In genomic region chr1:51514733-51515132, GRCh38 we compare ENCODE assay signal across 1 cellular context.
TF ChIP-seq lines count a peak whose summit lies in the region.

No MANE protein-coding gene starts in this region.

TF ChIP-seq in K562, 482 proteins besides CTCF, POLR2A, EP300 and RAD21:
- TF ChIP-seq ZFP1 (CRISPR knock-in tag; IDR thresholded peaks at IDR 0.05): no peak
- no peak for TF ChIP-seq ZBTB1 (CRISPR knock-in tag; IDR thresholded peaks at IDR 0.05; ENCODE audit: borderline replicate concordance, low read depth)
- no peak for TF ChIP-seq ZNF586 (CRISPR knock-in tag; conservative IDR thresholded peaks at IDR 0.05)
- TF ChIP-seq ADNP (tag; IDR thresholded peaks at IDR 0.05): no peak
- TF ChIP-seq BHLHE40 (IDR thresholded peaks at IDR 0.05; ENCODE audit: low read length): no peak
- no peak for TF ChIP-seq HCFC1 (IDR thresholded peaks at IDR 0.05; ENCODE audit: low read depth, low read length)
- no peak for TF ChIP-seq NCOA6 (IDR thresholded peaks at IDR 0.05)
- TF ChIP-seq PREB (CRISPR knock-in tag; IDR thresholded peaks at IDR 0.05): no peak
- TF ChIP-seq, protein P1, sequence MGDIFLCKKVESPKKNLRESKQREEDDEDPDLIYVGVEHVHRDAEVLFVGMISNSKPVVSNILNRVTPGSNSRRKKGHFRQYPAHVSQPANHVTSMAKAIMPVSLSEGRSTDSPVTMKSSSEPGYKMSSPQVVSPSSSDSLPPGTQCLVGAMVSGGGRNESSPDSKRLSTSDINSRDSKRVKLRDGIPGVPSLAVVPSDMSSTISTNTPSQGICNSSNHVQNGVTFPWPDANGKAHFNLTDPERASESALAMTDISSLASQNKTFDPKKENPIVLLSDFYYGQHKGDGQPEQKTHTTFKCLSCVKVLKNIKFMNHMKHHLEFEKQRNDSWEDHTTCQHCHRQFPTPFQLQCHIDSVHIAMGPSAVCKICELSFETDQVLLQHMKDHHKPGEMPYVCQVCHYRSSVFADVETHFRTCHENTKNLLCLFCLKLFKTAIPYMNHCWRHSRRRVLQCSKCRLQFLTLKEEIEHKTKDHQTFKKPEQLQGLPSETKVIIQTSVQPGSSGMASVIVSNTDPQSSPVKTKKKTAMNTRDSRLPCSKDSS (IDR thresholded peaks at IDR 0.05; ENCODE audit: low read depth, partially characterized antibody): no peak
- TF ChIP-seq KDM5B (IDR thresholded peaks at IDR 0.05; ENCODE audit: insufficient replicate concordance, low read depth, low read length): no peak
- no peak for TF ChIP-seq HNRNPUL1 (IDR thresholded peaks at IDR 0.05; ENCODE audit: low read length)
